In genomic region chr7:46811529-46811928, GRCh38 we compare ENCODE assay signal across 1 cellular context.
TF ChIP-seq lines count a peak whose summit lies in the region.

No MANE protein-coding gene starts in this region.

TF ChIP-seq in SK-N-SH, 30 proteins besides CTCF, POLR2A, EP300 and RAD21 (continued from another document):
- TF ChIP-seq REST (IDR thresholded peaks at IDR 0.05; ENCODE audit: low read depth, low read length) (no peak), ELF1 (IDR thresholded peaks at IDR 0.05) (no peak), MXI1 (IDR thresholded peaks at IDR 0.05; ENCODE audit: low read depth, low read length) (no peak), IRF3 (IDR thresholded peaks at IDR 0.05; ENCODE audit: low read depth, low read length) (no peak), FOXM1 (IDR thresholded peaks at IDR 0.05; ENCODE audit: low read depth) (no peak)
